8 cellular contexts compared by ENCODE assay signal in genomic region chr9:37913480-37914153, GRCh38. TPM values are rescaled to one million over a fixed set of nuclear protein-coding genes. Genes with fewer than 3 reads are reported as not detected.
A peak's percentile ranks its signal among the peaks of the same experiment; 100 is the strongest.
DNase-seq lines count a peak whose midpoint lies in the region; ATAC-seq and TF ChIP-seq lines count a peak whose summit lies in the region.

No MANE protein-coding gene starts in this region.

- H3K9me3 ChIP-seq in DND-41 (ENCODE audit: insufficient read depth, low read length, severe bottlenecking) = no peaks in the 10 kb centered on the region
- H3K9me3 ChIP-seq in heart right ventricle = no peaks in the 10 kb centered on the region
- H3K9me3 ChIP-seq in psoas muscle = no peaks in the 10 kb centered on the region

- H3K9ac ChIP-seq in DND-41 (ENCODE audit: low read depth, low read length) = no peak overlapping the region

- H4K20me1 ChIP-seq in DND-41 (ENCODE audit: insufficient read depth, low read length) = no peaks in the 10 kb centered on the region

- peak; percentile 92 for ATAC-seq in DND-41 (ENCODE audit: insufficient read depth, low read depth)
- ATAC-seq in heart right ventricle = peak; percentile 70 to 84 (median 82)
- ATAC-seq in psoas muscle = peak; percentile 90 to 94 (median 92)
- ATAC-seq in HG02840 (IDR thresholded peaks at IDR 0.05; ENCODE audit: low FRiP score, unreplicated experiment) = no peak

- 48 to 58% methylated on average over 11 of the region's 11 CpGs for WGBS in heart right ventricle, 2 donors
- WGBS in psoas muscle, 3 donors = 59 to 64% (median 61%) methylated on average over 11 of the region's 11 CpGs

- DNase-seq in DND-41 = peak; percentile 78
- DNase-seq in H7 = peak; percentile 93
- peak; percentile 89 for DNase-seq in NAMALWA (ENCODE audit: low spot score)
- DNase-seq in SKM-1 (lab: John Stamatoyannopoulos, UW; ENCODE audit: unreplicated experiment) = peak; percentile 93
- DNase-seq in activated naive CD4-positive, alpha-beta T cell treated with anti-CD3 and anti-CD28 coated beads, Interleukin-2, amount 50 U/mL, for 16 hours = peak; percentile 74
- DNase-seq in heart right ventricle = peak; percentile 75 to 81
- peak; percentile 62 to 77 for DNase-seq in psoas muscle

- H3K27me3 ChIP-seq in DND-41 (ENCODE audit: insufficient read depth, low read length, poor library complexity) (no peaks in the 10 kb centered on the region), H7 (ENCODE audit: control insufficient read depth, insufficient read depth, low read length) (no peaks in the 10 kb centered on the region), heart right ventricle (no peaks in the 10 kb centered on the region), psoas muscle (ENCODE audit: insufficient read depth in 3 of 3, low read length in 2 of 3) (no peaks in the 10 kb centered on the region)

- H3K4me3 ChIP-seq in DND-41 (ENCODE audit: low read depth in 1 of 2, low read length in 2 of 2) (no peak overlapping the region), H7 (ENCODE audit: insufficient read depth, low read depth, low read length) (no peak overlapping the region), heart right ventricle (no peak overlapping the region), psoas muscle (no peak overlapping the region)

- H3K4me2 ChIP-seq in DND-41 (ENCODE audit: insufficient read depth, low read length) = no peak overlapping the region

- peak overlapping the region; percentile 14; the same call in 1 of the 2 replicates for H2AFZ ChIP-seq in DND-41 (ENCODE audit: low read depth, low read length)

- intact Hi-C loops in heart right ventricle (cut with DNase I) = loop anchor here in 9 of 10 donors (1.0 to 10.0 kb wide), 13 partner anchors 101 to 481 kb away; partner anchors contain the start of genes ALDH1B1 (in 1 of the 9) and SHB (in 1 of the 9)
- intact Hi-C loops in psoas muscle (cut with DNase I) = loop anchor here (2.0 to 10.0 kb wide), 5 partner anchors 247 to 449 kb away; no protein-coding TSS in a partner anchor

- H3K36me3 ChIP-seq in DND-41 (ENCODE audit: insufficient read depth, low read length) = no peaks in the 10 kb centered on the region
- H3K36me3 ChIP-seq in H7 (replicated peaks; ENCODE audit: control insufficient read depth, insufficient read depth, low read length) = 0 out of 2 replicates have a peak, but pooled peaks cover 1% of the 10 kb centered on the region
- peaks cover 0 to 7% (median 0%) of the 10 kb centered on the region in 9 donors for H3K36me3 ChIP-seq in heart right ventricle
- H3K36me3 ChIP-seq in psoas muscle (ENCODE audit: insufficient read depth in 1 of 2, low read depth in 1 of 2) = peaks cover 2 to 5% of the 10 kb centered on the region in 2 donors

- H3K4me1 ChIP-seq in DND-41 (ENCODE audit: insufficient read depth, low read length) = no peaks in the 10 kb centered on the region
- peaks cover 4 to 51% (median 38%) of the 10 kb centered on the region in 9 donors for H3K4me1 ChIP-seq in heart right ventricle
- peaks cover 4% of the 10 kb centered on the region for H3K4me1 ChIP-seq in psoas muscle

- H3K79me2 ChIP-seq in DND-41 (ENCODE audit: insufficient read depth, low read length) = no peaks in the 10 kb centered on the region

- H3K27ac ChIP-seq in DND-41 (ENCODE audit: low read length) = no peak overlapping the region
- H3K27ac ChIP-seq in heart right ventricle = peak overlapping the region in 1 of 10 donors; percentile 15
- no peak overlapping the region for H3K27ac ChIP-seq in psoas muscle

- TF ChIP-seq CTCF in DND-41 (IDR thresholded peaks at IDR 0.05; ENCODE audit: borderline replicate concordance, extremely low read depth, low read length, poor library complexity, severe bottlenecking) (peak; percentile 95), heart right ventricle (IDR thresholded peaks at IDR 0.05) (peak; percentile 97 to 100 (median 98)), psoas muscle (IDR thresholded peaks at IDR 0.05) (peak; percentile 98)

RNA-seq across cellular contexts. Expression of gene SLC25A51, which starts 9.7 kb away (rescaled TPM):
- total RNA-seq in H7 (2014; rRNA removed; shearing (Covaris generic)) = 16.1 and 16.8 TPM in 2 replicates
- total RNA-seq in heart right ventricle (10 to 100 TPM; 16.3 to 26.5 (median 21.3) TPM), psoas muscle (10 to 100 TPM; 16.3 to 25.3 (median 18.4) TPM)
- polyA plus RNA-seq in heart right ventricle (1 to 10 TPM; 7.0 to 9.5 TPM), psoas muscle (10 to 100 TPM in 2 of 3 donors, 1 to 10 TPM in 1; 8.4 to 24.0 (median 18.4) TPM)
